ENCODE assay signal across 1 cellular context in genomic region chr17:47839071-47839470, GRCh38.
TF ChIP-seq lines count a peak whose summit lies in the region.

No MANE protein-coding gene starts in this region.

TF ChIP-seq in H1, 55 proteins besides CTCF, POLR2A, EP300 and RAD21:
- TF ChIP-seq BRCA1 (IDR thresholded peaks at IDR 0.05; ENCODE audit: low read depth, low read length) (no peak), USF2 (IDR thresholded peaks at IDR 0.05; ENCODE audit: low read length) (no peak), YY1 (IDR thresholded peaks at IDR 0.05; ENCODE audit: low read depth, low read length) (no peak), EGR1 (IDR thresholded peaks at IDR 0.05; ENCODE audit: borderline replicate concordance, low read depth, low read length) (no peak), HDAC2 (IDR thresholded peaks at IDR 0.05; ENCODE audit: borderline replicate concordance in 1 of 2, low read depth in 2 of 2, low read length in 2 of 2) (no peak), KDM5A (IDR thresholded peaks at IDR 0.05; ENCODE audit: low read length) (no peak), ATF2 (IDR thresholded peaks at IDR 0.05; ENCODE audit: low read length) (no peak), TCF12 (IDR thresholded peaks at IDR 0.05; ENCODE audit: low read depth, low read length) (no peak), CREB1 (IDR thresholded peaks at IDR 0.05) (no peak), MAFK (IDR thresholded peaks at IDR 0.05; ENCODE audit: low read depth, low read length) (no peak), RBBP5 (IDR thresholded peaks at IDR 0.05; ENCODE audit: borderline replicate concordance, low read depth, low read length) (no peak), NRF1 (IDR thresholded peaks at IDR 0.05; ENCODE audit: low read depth, low read length) (no peak), GTF2F1 (IDR thresholded peaks at IDR 0.05; ENCODE audit: borderline replicate concordance, low read depth, low read length) (no peak), CEBPB (IDR thresholded peaks at IDR 0.05; ENCODE audit: low read depth, low read length) (no peak), E2F6 (IDR thresholded peaks at IDR 0.05) (no peak), SP4 (IDR thresholded peaks at IDR 0.05; ENCODE audit: low read length) (no peak), MAX (IDR thresholded peaks at IDR 0.05) (no peak), CBX5 (IDR thresholded peaks at IDR 0.05; ENCODE audit: low read depth, low read length) (no peak), RFX5 (IDR thresholded peaks at IDR 0.05; ENCODE audit: borderline replicate concordance, low read depth, low read length) (no peak), KDM1A (IDR thresholded peaks at IDR 0.05; ENCODE audit: borderline replicate concordance, low read length) (no peak)
